Comparison of ENCODE assay signal across 8 cellular contexts in the genomic region with DNA sequence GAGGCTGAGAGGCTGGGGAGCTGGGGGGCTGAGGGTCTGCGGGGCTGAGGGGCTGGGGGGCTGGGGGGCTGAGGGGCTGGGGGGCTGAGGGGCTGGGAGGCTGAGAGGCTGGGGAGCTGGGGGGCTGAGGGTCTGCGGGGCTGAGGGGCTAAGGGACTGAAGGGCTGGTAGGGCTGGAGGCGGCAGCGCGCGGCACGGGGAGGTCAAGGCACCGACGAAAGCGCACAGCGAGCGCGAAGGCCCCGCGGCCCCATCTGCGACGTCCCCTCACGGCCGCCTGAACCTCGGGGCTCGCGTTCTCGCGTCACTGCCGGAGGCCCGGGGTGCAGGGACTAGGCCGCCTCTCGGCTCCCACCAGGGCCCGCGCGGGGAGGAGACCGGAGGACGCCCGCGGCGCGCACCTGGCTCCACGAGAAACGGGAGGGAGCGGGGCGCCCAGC. TPM values are rescaled to one million over a fixed set of nuclear protein-coding genes. Genes with fewer than 3 reads are reported as not detected.
A peak's percentile ranks its signal among the peaks of the same experiment; 100 is the strongest.
DNase-seq lines count a peak whose midpoint lies in the region; ATAC-seq, FAIRE-seq and TF ChIP-seq lines count a peak whose summit lies in the region.

No MANE protein-coding gene starts in this region.

- no peaks in the 10 kb centered on the region for H3K9me3 ChIP-seq in astrocyte (ENCODE audit: insufficient read depth, low read depth, low read length)
- no peaks in the 10 kb centered on the region for H3K9me3 ChIP-seq in mesodermal cell (ENCODE audit: control insufficient read depth, low read length)

- peak overlapping the region; percentile 77 for H3K27ac ChIP-seq in astrocyte (ENCODE audit: low read depth, low read length)
- H3K27ac ChIP-seq in mesodermal cell (ENCODE audit: low read depth, low read length, severe bottlenecking): peak overlapping the region; percentile 53

- peaks cover 28% of the 10 kb centered on the region for H3K4me1 ChIP-seq in astrocyte (ENCODE audit: insufficient read depth, low read length)
- peaks cover 24% of the 10 kb centered on the region for H3K4me1 ChIP-seq in mesodermal cell (ENCODE audit: control insufficient read depth, insufficient read depth, low read length, poor library complexity, severe bottlenecking)

- H2AFZ ChIP-seq in astrocyte (ENCODE audit: low read depth, low read length): peak overlapping the region; percentile 63

- H3K36me3 Mint-ChIP-seq in T-helper 1 cell treated with Interleukin-12 subunit alpha and Interleukin-12 subunit beta and Interleukin-4 antibody, amounts not matched to agents 30 μg/mL and 1 μg/mL, for 36 hours (ENCODE audit: low read depth): peaks cover 6% of the 10 kb centered on the region
- peaks cover 4% of the 10 kb centered on the region for H3K36me3 Mint-ChIP-seq in astrocyte (ENCODE audit: low read depth, unreplicated experiment)

- H3K36me3 ChIP-seq in astrocyte (ENCODE audit: insufficient read depth, low read length) (no peaks in the 10 kb centered on the region), mesodermal cell (ENCODE audit: control insufficient read depth, insufficient read depth, low read length) (peaks cover 46% of the 10 kb centered on the region)

- peak; percentile 27 for ATAC-seq in HG03103 (IDR thresholded peaks at IDR 0.05; ENCODE audit: low read depth, unreplicated experiment)

- no peak for TF ChIP-seq CTCF in astrocyte (IDR thresholded peaks at IDR 0.05; ENCODE audit: insufficient read depth, low read depth, low read length)

- peaks cover 67% of the 10 kb centered on the region for H4K20me1 ChIP-seq in astrocyte (ENCODE audit: insufficient read depth, low read length)

- peaks cover 74% of the 10 kb centered on the region for H3K79me2 ChIP-seq in astrocyte (ENCODE audit: insufficient read depth, low read length)

- no peaks in the 10 kb centered on the region for H3K27me3 Mint-ChIP-seq in T-helper 1 cell treated with Interleukin-12 subunit alpha and Interleukin-12 subunit beta and Interleukin-4 antibody, amounts not matched to agents 30 μg/mL and 1 μg/mL, for 36 hours (ENCODE audit: low read depth)
- H3K27me3 Mint-ChIP-seq in astrocyte (ENCODE audit: low read depth, unreplicated experiment): no peaks in the 10 kb centered on the region

- H3K4me3 ChIP-seq in astrocyte (ENCODE audit: insufficient read depth, low read depth, low read length) (peak overlapping the region; percentile 82), mesodermal cell (ENCODE audit: extremely low read depth, insufficient read depth, low read length, poor library complexity, severe bottlenecking) (peak overlapping the region; percentile 73)

- FAIRE-seq in astrocyte (lab: Jason Lieb, UNC): no peak

- peak overlapping the region; percentile 83 for H3K4me2 ChIP-seq in astrocyte (ENCODE audit: low read length)

- H3K4me1 Mint-ChIP-seq in T-helper 1 cell treated with Interleukin-12 subunit alpha and Interleukin-12 subunit beta and Interleukin-4 antibody, amounts not matched to agents 30 μg/mL and 1 μg/mL, for 36 hours (ENCODE audit: low read depth): peaks cover 20% of the 10 kb centered on the region
- peaks cover 18% of the 10 kb centered on the region for H3K4me1 Mint-ChIP-seq in astrocyte (ENCODE audit: low read depth, unreplicated experiment)

- H3K27me3 ChIP-seq in astrocyte (ENCODE audit: insufficient read depth, low read length): no peaks in the 10 kb centered on the region

- no peak overlapping the region for H3K27ac Mint-ChIP-seq in T-helper 1 cell treated with Interleukin-12 subunit alpha and Interleukin-12 subunit beta and Interleukin-4 antibody, amounts not matched to agents 30 μg/mL and 1 μg/mL, for 36 hours
- no peak overlapping the region for H3K27ac Mint-ChIP-seq in astrocyte (ENCODE audit: unreplicated experiment)

- WGBS in mesodermal cell (ENCODE audit: insufficient coverage in 2 of 2), 2 experiments: 0 to 1% methylated on average over 21 to 40 of the region's 41 CpGs

- H3K9ac ChIP-seq in astrocyte (ENCODE audit: low read length): peak overlapping the region; percentile 94

- H3K4me3 Mint-ChIP-seq in T-helper 1 cell treated with Interleukin-12 subunit alpha and Interleukin-12 subunit beta and Interleukin-4 antibody, amounts not matched to agents 30 μg/mL and 1 μg/mL, for 36 hours: peak overlapping the region; percentile 91
- peak overlapping the region; percentile 70 for H3K4me3 Mint-ChIP-seq in astrocyte (ENCODE audit: unreplicated experiment)

- no peaks in the 10 kb centered on the region for H3K9me3 Mint-ChIP-seq in T-helper 1 cell treated with Interleukin-12 subunit alpha and Interleukin-12 subunit beta and Interleukin-4 antibody, amounts not matched to agents 30 μg/mL and 1 μg/mL, for 36 hours
- H3K9me3 Mint-ChIP-seq in astrocyte (ENCODE audit: unreplicated experiment): no peaks in the 10 kb centered on the region

- no peak for DNase-seq in T-helper 1 cell
- no peak for DNase-seq in astrocyte (ENCODE audit: low read depth)
- no peak for DNase-seq in AG08395 (ENCODE audit: low spot score)
- DNase-seq in SW 1271 (lab: John Stamatoyannopoulos, UW): no peak
- DNase-seq in inferior parietal cortex (ENCODE audit: extremely low spot score): no peak

RNA-seq across cellular contexts. Expression of a gene that starts 0.4 kb away (rescaled TPM):
- total RNA-seq in astrocyte: 75.9 and 84.8 TPM in 2 replicates
- polyA plus RNA-seq in mesodermal cell (2013, experiment 1 of 2): 73.6 TPM
- polyA plus RNA-seq in mesodermal cell (2013, experiment 2 of 2): 63.0 TPM

RNA-seq across cellular contexts. Expression of a gene that starts 0.5 kb away (rescaled TPM):
- total RNA-seq in astrocyte: 25.6 and 28.5 TPM in 2 replicates
- polyA plus RNA-seq in mesodermal cell (2013, experiment 1 of 2): 15.0 TPM
- polyA plus RNA-seq in mesodermal cell (2013, experiment 2 of 2): 11.1 TPM

RNA-seq across cellular contexts. Expression of a gene that starts 7.0 kb away (rescaled TPM):
- 0.41 and 0.50 TPM in 2 replicates for total RNA-seq in astrocyte
- 0.11 TPM for polyA plus RNA-seq in mesodermal cell (2013, experiment 1 of 2)
- polyA plus RNA-seq in mesodermal cell (2013, experiment 2 of 2): 0.10 TPM

RNA-seq across cellular contexts. Expression of a gene that starts 15.7 kb away (rescaled TPM):
- total RNA-seq in astrocyte: 28.0 and 29.4 TPM in 2 replicates
- 16.9 TPM for polyA plus RNA-seq in mesodermal cell (2013, experiment 1 of 2)
- 15.2 TPM for polyA plus RNA-seq in mesodermal cell (2013, experiment 2 of 2)

RNA-seq across cellular contexts. Expression of a gene that starts 16.4 kb away (rescaled TPM):
- total RNA-seq in astrocyte: 60.2 and 64.0 TPM in 2 replicates
- 39.6 TPM for polyA plus RNA-seq in mesodermal cell (2013, experiment 1 of 2)
- 31.9 TPM for polyA plus RNA-seq in mesodermal cell (2013, experiment 2 of 2)
